8 cellular contexts compared by ENCODE assay signal in genomic region chr3:168088106-168088722, GRCh38. TPM values are rescaled to one million over a fixed set of nuclear protein-coding genes. Genes with fewer than 3 reads are reported as not detected.
DNase-seq lines count a peak whose midpoint lies in the region; ATAC-seq lines count a peak whose summit lies in the region.

No MANE protein-coding gene starts in this region.

- no peaks in the 10 kb centered on the region for H3K36me3 Mint-ChIP-seq in memory B cell
- H3K36me3 Mint-ChIP-seq in activated T-helper 1 cell treated with anti-CD3 and anti-CD28 coated beads, Interleukin-12 subunit alpha, Interleukin-12 subunit beta, Interleukin-2, Interleukin-4 antibody, amounts not matched to agents 30 ng/mL and 10 ng/mL and 1 ng/mL, durations not matched to agents 14 hours and 24 hours and 36 hours (ENCODE audit: low read depth) = no peaks in the 10 kb centered on the region

- intact Hi-C loops in activated T-helper 1 cell treated with anti-CD3 and anti-CD28 coated beads, Interleukin-12 subunit alpha, Interleukin-12 subunit beta, Interleukin-2, Interleukin-4 antibody, amounts not matched to agents 30 ng/mL and 10 ng/mL and 1 ng/mL, durations not matched to agents 14 hours and 24 hours and 36 hours (cut with micrococcal nuclease) = loop anchor here (1.0 kb wide), 1 partner anchor 8 kb away; no protein-coding TSS in a partner anchor

- H3K27me3 Mint-ChIP-seq in memory B cell = no peaks in the 10 kb centered on the region
- H3K27me3 Mint-ChIP-seq in activated T-helper 1 cell treated with anti-CD3 and anti-CD28 coated beads, Interleukin-12 subunit alpha, Interleukin-12 subunit beta, Interleukin-2, Interleukin-4 antibody, amounts not matched to agents 30 ng/mL and 10 ng/mL and 1 ng/mL, durations not matched to agents 14 hours and 24 hours and 36 hours (ENCODE audit: insufficient read depth) = peaks cover 12% of the 10 kb centered on the region

- no peaks in the 10 kb centered on the region for H3K9me3 Mint-ChIP-seq in memory B cell
- no peaks in the 10 kb centered on the region for H3K9me3 Mint-ChIP-seq in activated T-helper 1 cell treated with anti-CD3 and anti-CD28 coated beads, Interleukin-12 subunit alpha, Interleukin-12 subunit beta, Interleukin-2, Interleukin-4 antibody, amounts not matched to agents 30 ng/mL and 10 ng/mL and 1 ng/mL, durations not matched to agents 14 hours and 24 hours and 36 hours

- peak; percentile 80 for ATAC-seq in GM19351 (IDR thresholded peaks at IDR 0.05; ENCODE audit: unreplicated experiment)
- ATAC-seq in HG03103 (IDR thresholded peaks at IDR 0.05; ENCODE audit: low read depth, unreplicated experiment) = peak; percentile 69
- ATAC-seq in memory B cell (ENCODE audit: low read depth) = peak; percentile 73

- DNase-seq in DMS 273 treated with DMSO at 0.1 percent for 48 hours (lab: John Stamatoyannopoulos, UW) (peak; percentile 62), SKM-1 treated with dmso at 0.1 percent for 144 hours (lab: John Stamatoyannopoulos, UW; ENCODE audit: unreplicated experiment) (peak; percentile 50), memory B cell (ENCODE audit: low spot score in 2 of 2) (peak in 1 of 2 donors; percentile 12), Ammon's horn (ENCODE audit: low spot score) (no peak)
- no peak for DNase-seq in activated T-helper 1 cell treated with anti-CD3 and anti-CD28 coated beads, Interleukin-12 subunit alpha, Interleukin-12 subunit beta, Interleukin-2, Interleukin-4 antibody, amounts not matched to agents 30 ng/mL and 10 ng/mL and 1 ng/mL, durations not matched to agents 14 hours and 24 hours and 36 hours (ENCODE audit: low spot score)
- DNase-seq in stimulated activated CD4-positive, alpha-beta T cell treated with anti-CD3 and anti-CD28 coated beads, Interleukin-12 subunit alpha, Interleukin-12 subunit beta, amount 100 ng/mL, for 4 hours = no peak

- no peak overlapping the region for H3K4me3 Mint-ChIP-seq in memory B cell
- H3K4me3 Mint-ChIP-seq in activated T-helper 1 cell treated with anti-CD3 and anti-CD28 coated beads, Interleukin-12 subunit alpha, Interleukin-12 subunit beta, Interleukin-2, Interleukin-4 antibody, amounts not matched to agents 30 ng/mL and 10 ng/mL and 1 ng/mL, durations not matched to agents 14 hours and 24 hours and 36 hours = no peak overlapping the region

- no peak overlapping the region for H3K27ac Mint-ChIP-seq in memory B cell
- no peak overlapping the region for H3K27ac Mint-ChIP-seq in activated T-helper 1 cell treated with anti-CD3 and anti-CD28 coated beads, Interleukin-12 subunit alpha, Interleukin-12 subunit beta, Interleukin-2, Interleukin-4 antibody, amounts not matched to agents 30 ng/mL and 10 ng/mL and 1 ng/mL, durations not matched to agents 14 hours and 24 hours and 36 hours

- peaks cover 14% of the 10 kb centered on the region for H3K4me1 Mint-ChIP-seq in memory B cell
- peaks cover 27% of the 10 kb centered on the region for H3K4me1 Mint-ChIP-seq in activated T-helper 1 cell treated with anti-CD3 and anti-CD28 coated beads, Interleukin-12 subunit alpha, Interleukin-12 subunit beta, Interleukin-2, Interleukin-4 antibody, amounts not matched to agents 30 ng/mL and 10 ng/mL and 1 ng/mL, durations not matched to agents 14 hours and 24 hours and 36 hours (ENCODE audit: low read depth)

RNA-seq across cellular contexts. Expression of gene GOLIM4, which starts 7.5 kb away (rescaled TPM):
- total RNA-seq in activated T-helper 1 cell treated with anti-CD3 and anti-CD28 coated beads, Interleukin-12 subunit alpha, Interleukin-12 subunit beta, Interleukin-2, Interleukin-4 antibody, amounts not matched to agents 30 ng/mL and 10 ng/mL and 1 ng/mL, durations not matched to agents 14 hours and 24 hours and 36 hours = 8.4 and 8.8 TPM in 2 replicates

Comparison
In these comparisons a context has a peak if more than half of its experiments do, and no peak if none do; other contexts are left out.
1. DNase-seq: peak in DMS 273 treated with DMSO at 0.1 percent for 48 hours (single experiment) and SKM-1 treated with dmso at 0.1 percent for 144 hours (single experiment); none in activated T-helper 1 cell treated with anti-CD3 and anti-CD28 coated beads, Interleukin-12 subunit alpha, Interleukin-12 subunit beta, Interleukin-2, Interleukin-4 antibody, amounts not matched to agents 30 ng/mL and 10 ng/mL and 1 ng/mL, durations not matched to agents 14 hours and 24 hours and 36 hours (single experiment), Ammon's horn (single experiment) and stimulated activated CD4-positive, alpha-beta T cell treated with anti-CD3 and anti-CD28 coated beads, Interleukin-12 subunit alpha, Interleukin-12 subunit beta, amount 100 ng/mL, for 4 hours (single experiment).
2. Peak in every context shown above with its lines, with median percentiles within 50 percentile points of each other: ATAC-seq.